In genomic region chr6:26009817-26010216, GRCh38 we compare ENCODE assay signal across 2 cellular contexts.
TF ChIP-seq lines count a peak whose summit lies in the region.

No MANE protein-coding gene starts in this region.

TF ChIP-seq in IMR-90, 13 proteins besides CTCF, POLR2A, EP300 and RAD21:
- TF ChIP-seq RCOR1 (IDR thresholded peaks at IDR 0.05; ENCODE audit: insufficient replicate concordance, low read length) (no peak), CHD1 (IDR thresholded peaks at IDR 0.05; ENCODE audit: low read depth, low read length) (no peak), USF2 (IDR thresholded peaks at IDR 0.05; ENCODE audit: low read depth, low read length) (no peak), MAFK (IDR thresholded peaks at IDR 0.05; ENCODE audit: low read depth, low read length) (no peak), FOS (IDR thresholded peaks at IDR 0.05; ENCODE audit: low read depth, low read length) (no peak), MXI1 (IDR thresholded peaks at IDR 0.05; ENCODE audit: borderline replicate concordance, low read depth, low read length) (no peak), RFX5 (IDR thresholded peaks at IDR 0.05; ENCODE audit: low read depth, low read length) (no peak), ELK1 (IDR thresholded peaks at IDR 0.05; ENCODE audit: borderline replicate concordance, low read depth, low read length) (no peak), SMC3 (IDR thresholded peaks at IDR 0.05; ENCODE audit: low read depth, low read length) (no peak), NFE2L2 (IDR thresholded peaks at IDR 0.05; ENCODE audit: low read depth, low read length) (no peak), BHLHE40 (IDR thresholded peaks at IDR 0.05; ENCODE audit: low read depth, low read length) (no peak)
TF ChIP-seq in IMR-90: peak in this region for 0.

TF ChIP-seq in K562, 482 proteins besides CTCF, POLR2A, EP300 and RAD21:
- TF ChIP-seq ZKSCAN3 (CRISPR knock-in tag; IDR thresholded peaks at IDR 0.05) = no peak
- no peak for TF ChIP-seq ZNF431 (CRISPR knock-in tag; IDR thresholded peaks at IDR 0.05)
- no peak for TF ChIP-seq ZNF75A (CRISPR knock-in tag; IDR thresholded peaks at IDR 0.05)
- TF ChIP-seq HDAC1 (IDR thresholded peaks at IDR 0.05) = no peak
- no peak for TF ChIP-seq GTF2A2 (tag; IDR thresholded peaks at IDR 0.05)
- TF ChIP-seq RBFOX2 (IDR thresholded peaks at IDR 0.05; ENCODE audit: low read depth, low read length) = no peak
- no peak for TF ChIP-seq MED1 (CRISPR knock-in tag; IDR thresholded peaks at IDR 0.05; ENCODE audit: borderline replicate concordance)
- no peak for TF ChIP-seq TFAP4 (CRISPR knock-in tag; IDR thresholded peaks at IDR 0.05; ENCODE audit: borderline replicate concordance)
- TF ChIP-seq ILF3 (IDR thresholded peaks at IDR 0.05; ENCODE audit: borderline replicate concordance) = no peak
